In the genomic region with DNA sequence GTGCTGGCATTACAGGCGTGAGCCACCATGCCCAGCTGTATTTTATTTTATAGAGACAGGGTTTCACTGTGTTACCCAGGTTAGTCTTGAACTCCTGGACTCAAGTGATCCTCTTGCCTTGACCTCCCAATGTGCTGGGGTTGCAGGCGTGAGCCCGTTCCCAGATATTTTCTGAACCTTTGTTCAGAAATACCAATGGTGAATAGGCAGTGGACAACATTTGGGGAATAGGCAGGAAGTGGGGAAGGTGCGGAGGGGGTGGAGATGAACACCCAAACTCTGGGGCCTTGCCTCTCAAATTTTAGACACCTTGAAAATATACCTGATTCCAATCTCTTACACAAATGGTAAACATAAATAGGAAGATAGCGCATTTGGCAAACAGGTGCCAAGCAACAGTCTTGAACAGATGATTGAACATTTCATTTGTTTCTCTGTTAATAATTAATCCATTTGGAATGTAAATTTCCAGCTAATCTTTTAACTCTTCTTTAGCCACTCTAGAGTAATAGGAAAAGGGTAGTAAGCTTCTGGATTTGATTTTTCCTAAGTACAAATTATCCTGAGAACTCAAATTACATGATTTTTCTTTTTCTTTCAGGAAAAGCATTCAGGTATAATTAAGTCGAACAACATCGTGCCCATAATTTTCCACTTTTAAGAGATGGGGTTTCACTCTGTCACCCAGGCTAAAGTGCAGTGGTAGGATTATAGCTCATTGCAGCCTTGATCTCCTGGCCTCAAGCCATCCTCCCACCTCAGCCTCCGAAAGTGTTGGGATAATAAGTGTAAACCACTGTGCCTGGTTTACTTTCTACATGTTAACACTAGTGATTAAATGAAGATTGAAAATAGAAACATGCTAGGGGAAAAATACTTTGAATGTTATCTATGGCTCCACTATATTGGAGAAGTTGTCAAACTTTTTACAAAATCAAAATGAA, we compare ENCODE assay signal across 15 cellular contexts. TPM values are rescaled to one million over a fixed set of nuclear protein-coding genes. Genes with fewer than 3 reads are reported as not detected.
A peak's percentile ranks its signal among the peaks of the same experiment; 100 is the strongest.
DNase-seq lines count a peak whose midpoint lies in the region; ATAC-seq and TF ChIP-seq lines count a peak whose summit lies in the region.
"Had no signal": no experiment of that assay in that cellular context is flagged by ENCODE, and none has a peak within 500 bp of the region (broad histone marks: within the 10 kb centered on the region; RNA-seq: fewer than 3 reads in every experiment).

No MANE protein-coding gene starts in this region.

- no peaks in the 10 kb centered on the region for H4K20me1 ChIP-seq in PC-3 (ENCODE audit: low read length)
- H4K20me1 ChIP-seq: BLaER1 treated with 17β-estradiol and CSF1 and Interleukin-3, amounts not matched to agents 10 nM and 100 nM had no signal

- 47% methylated on average over 8 of the region's 8 CpGs for WGBS in right lobe of liver (ENCODE audit: insufficient coverage, low coverage, low lambda C conversion rate, missing lambda C conversion rate)

- no peak overlapping the region for H3K9ac ChIP-seq in PC-3 (ENCODE audit: low read length)
- H3K9ac ChIP-seq: BLaER1 treated with 17β-estradiol and CSF1 and Interleukin-3, amounts not matched to agents 10 nM and 100 nM had no signal

- BruUV-seq in PC-3 (replicated peaks; lab: Mats Ljungman, UMichigan), result no TSS peak

- DNase-seq in HuH-7 (ENCODE audit: low spot score), result peak; percentile 24
- DNase-seq in endothelial cell (ENCODE audit: low spot score), result no peak
- no peak for DNase-seq in right lobe of liver
- no peak for DNase-seq in dermis blood vessel endothelial cell
- no peak for DNase-seq in NCI-H1048 (lab: John Stamatoyannopoulos, UW)
- no peak for DNase-seq in DMS 273 treated with DMSO at 0.1 percent for 48 hours (lab: John Stamatoyannopoulos, UW)
- no peak for DNase-seq in PC-3
- DNase-seq: DND-41, GDM1, KBM-7, NCI-H1092, NCI-H748 treated with DMSO at 0.1 percent for 48 hours, SHP77 had no signal

- ATAC-seq in right lobe of liver, result peak; percentile 49 to 80 (median 78)
- ATAC-seq in PC-3, result no peak
- ATAC-seq: HCT116 had no signal

- peaks cover 0 to 7% (median 0%) of the 10 kb centered on the region in 4 donors for H3K4me1 ChIP-seq in right lobe of liver
- no peaks in the 10 kb centered on the region for H3K4me1 ChIP-seq in PC-3 (ENCODE audit: insufficient read depth, low read length)
- H3K4me1 ChIP-seq: BLaER1 treated with 17β-estradiol and CSF1 and Interleukin-3, amounts not matched to agents 10 nM and 100 nM had no signal

- intact Hi-C loops in right lobe of liver (cut with DNase I) (no loop called here), PC-3 (cut with micrococcal nuclease) (no loop called here)

- no peaks in the 10 kb centered on the region for H3K36me3 Mint-ChIP-seq in endothelial cell (ENCODE audit: low read depth, unreplicated experiment)

- no peaks in the 10 kb centered on the region for H3K79me2 ChIP-seq in PC-3 (ENCODE audit: low read length)

- H3F3A ChIP-seq in PC-3 (ENCODE audit: low read length, unreplicated experiment), result no peaks in the 10 kb centered on the region

- H3K9me2 ChIP-seq in PC-3 (replicated peaks; ENCODE audit: low read length), result no peaks in the 10 kb centered on the region

- H3K9me3 Mint-ChIP-seq in endothelial cell (ENCODE audit: unreplicated experiment), result no peaks in the 10 kb centered on the region

- POLR2A ChIA-PET in PC-3 (lab: Charles Lee; ENCODE audit: unreplicated experiment), result no interaction called here

- H3K9me3 ChIP-seq in right lobe of liver, result no peaks in the 10 kb centered on the region
- H3K9me3 ChIP-seq in PC-3 (ENCODE audit: low read length), result no peaks in the 10 kb centered on the region

- no peaks in the 10 kb centered on the region for H3K36me3 ChIP-seq in right lobe of liver
- H3K36me3 ChIP-seq in PC-3 (ENCODE audit: low read depth, low read length), result no peaks in the 10 kb centered on the region
- H3K36me3 ChIP-seq: BLaER1 treated with 17β-estradiol and CSF1 and Interleukin-3, amounts not matched to agents 10 nM and 100 nM had no signal

- no peak overlapping the region for H3K4me2 ChIP-seq in PC-3 (ENCODE audit: low read length)
- H3K4me2 ChIP-seq: BLaER1 treated with 17β-estradiol and CSF1 and Interleukin-3, amounts not matched to agents 10 nM and 100 nM had no signal

- CTCF ChIA-PET in PC-3 (lab: Charles Lee), result no interaction called here

- H3K27me3 ChIP-seq in right lobe of liver (no peaks in the 10 kb centered on the region), PC-3 (ENCODE audit: low read length) (no peaks in the 10 kb centered on the region)
- H3K27me3 ChIP-seq: BLaER1 treated with 17β-estradiol and CSF1 and Interleukin-3, amounts not matched to agents 10 nM and 100 nM had no signal

- TF ChIP-seq POLR2A in right lobe of liver (IDR thresholded peaks at IDR 0.05), result no peak

- H3K4me3 ChIP-seq in right lobe of liver (no peak overlapping the region), PC-3 (ENCODE audit: low read length) (no peak overlapping the region)
- H3K4me3 ChIP-seq: BLaER1 treated with 17β-estradiol and CSF1 and Interleukin-3, amounts not matched to agents 10 nM and 100 nM had no signal

- no peak for TF ChIP-seq CTCF in endothelial cell (IDR thresholded peaks at IDR 0.05; ENCODE audit: unreplicated experiment)
- TF ChIP-seq CTCF in right lobe of liver (IDR thresholded peaks at IDR 0.05), result no peak
- no peak for TF ChIP-seq CTCF in PC-3 (conservative IDR thresholded peaks at IDR 0.05; ENCODE audit: low read depth, low read length)

- no peaks in the 10 kb centered on the region for H3K4me1 Mint-ChIP-seq in endothelial cell (ENCODE audit: unreplicated experiment)

- H2AFZ ChIP-seq in PC-3 (ENCODE audit: low read length), result no peak overlapping the region

- no peak overlapping the region for H3K4me3 Mint-ChIP-seq in endothelial cell (ENCODE audit: unreplicated experiment)

- H3K27ac ChIP-seq in right lobe of liver, result no peak overlapping the region
- no peak overlapping the region for H3K27ac ChIP-seq in PC-3 (ENCODE audit: low read length)
- H3K27ac ChIP-seq: BLaER1 treated with 17β-estradiol and CSF1 and Interleukin-3, amounts not matched to agents 10 nM and 100 nM had no signal

- peak overlapping the region; percentile 36 for H3K27ac Mint-ChIP-seq in endothelial cell (ENCODE audit: unreplicated experiment)

- peaks cover 4% of the 10 kb centered on the region for H3K27me3 Mint-ChIP-seq in endothelial cell (ENCODE audit: unreplicated experiment)

RNA-seq across cellular contexts. Expression of gene RNF34, which starts 22.9 kb away (rescaled TPM):
- total RNA-seq in endothelial cell (ENCODE audit: unreplicated experiment) (46.5 TPM), right lobe of liver (10 to 100 TPM; 11.7 to 22.3 (median 14.6) TPM), dermis blood vessel endothelial cell (60.8 and 86.6 TPM in 2 replicates), PC-3 (2014; rRNA removed) (73.7 and 88.2 TPM in 2 replicates)

RNA-seq across cellular contexts. Expression of gene ANAPC5, which starts 24.8 kb away (rescaled TPM):
- total RNA-seq in endothelial cell (ENCODE audit: unreplicated experiment) (68.7 TPM), right lobe of liver (10 to 100 TPM; 40.7 to 68.8 (median 49.8) TPM), dermis blood vessel endothelial cell (145 and 146 TPM in 2 replicates), PC-3 (2014; rRNA removed) (171 and 199 TPM in 2 replicates)
